Comparison of ENCODE assay signal across 16 cellular contexts in genomic region chr2:152432765-152433164, GRCh38.
DNase-seq lines count a peak whose midpoint lies in the region; ATAC-seq, FAIRE-seq and TF ChIP-seq lines count a peak whose summit lies in the region.
"Had no signal": no experiment of that assay in that cellular context is flagged by ENCODE, and none has a peak within 500 bp of the region (broad histone marks: within the 10 kb centered on the region; RNA-seq: fewer than 3 reads in every experiment).

No MANE protein-coding gene starts in this region.

- peaks cover 0 to 44% (median 24%) of the 10 kb centered on the region in 9 donors for H3K4me1 ChIP-seq in heart right ventricle
- peaks cover 61% of the 10 kb centered on the region for H3K4me1 ChIP-seq in vagina
- peaks cover 2 to 5% of the 10 kb centered on the region in 2 donors for H3K4me1 ChIP-seq in small intestine (ENCODE audit: control insufficient read depth in 2 of 2, insufficient read depth in 1 of 2, low read depth in 1 of 2, low read length in 1 of 2)

- H3K27me3 ChIP-seq in heart right ventricle: no peaks in the 10 kb centered on the region
- H3K27me3 ChIP-seq in vagina: no peaks in the 10 kb centered on the region
- no peaks in the 10 kb centered on the region for H3K27me3 ChIP-seq in small intestine (ENCODE audit: control insufficient read depth in 2 of 2, insufficient read depth in 2 of 2, low read length in 2 of 2)
- H3K27me3 ChIP-seq: testis had no signal

- ATAC-seq in heart right ventricle: peak in 2 of 8 donors; percentile 2 to 5
- ATAC-seq in Right ventricle myocardium inferior: no peak
- ATAC-seq: GM23338 had no signal

- peak overlapping the region; percentile 46 for H3K27ac Mint-ChIP-seq in dendritic cell treated with granulocyte-macrophage colony-stimulating factor and Interleukin-4, amounts not matched to agents 40 ng/mL and 50 ng/mL, for 4 days
- peak overlapping the region; percentile 96 for H3K27ac Mint-ChIP-seq in nephron progenitor cell
- H3K27ac Mint-ChIP-seq: activated naive CD4-positive, alpha-beta T cell treated with anti-CD3 and anti-CD28 coated beads for 36 hours; CD4-positive, alpha-beta T cell had no signal

- no peak for TF ChIP-seq CTCF in heart right ventricle (IDR thresholded peaks at IDR 0.05)
- TF ChIP-seq CTCF in nephron progenitor cell (IDR thresholded peaks at IDR 0.05): no peak
- TF ChIP-seq CTCF in vagina (IDR thresholded peaks at IDR 0.05): no peak

- no peaks in the 10 kb centered on the region for H3K36me3 ChIP-seq in heart right ventricle
- no peaks in the 10 kb centered on the region for H3K36me3 ChIP-seq in vagina
- no peaks in the 10 kb centered on the region for H3K36me3 ChIP-seq in small intestine (ENCODE audit: control insufficient read depth in 2 of 2, insufficient read depth in 2 of 2, low read length in 2 of 2)

- DNase-seq in heart right ventricle: no peak
- no peak for DNase-seq in Right ventricle myocardium inferior (ENCODE audit: missing footprints)
- DNase-seq in nephron progenitor cell: no peak
- no peak for DNase-seq in vagina (ENCODE audit: extremely low spot score in 2 of 2)
- no peak for DNase-seq in stimulated activated naive CD4-positive, alpha-beta T cell treated with Interleukin-2 at 50 U/mL for 16 hours (lab: John Stamatoyannopoulos, UW)
- no peak for DNase-seq in stimulated activated CD4-positive, alpha-beta T cell treated with anti-CD3 and anti-CD28 coated beads, Interleukin-12 subunit alpha, Interleukin-12 subunit beta, amount 100 ng/mL, for 4 hours
- DNase-seq in small intestine: no peak
- DNase-seq: activated naive CD4-positive, alpha-beta T cell treated with anti-CD3 and anti-CD28 coated beads for 36 hours; CD4-positive, alpha-beta T cell; NK-92 treated with Interleukin-12 subunit alpha and Interleukin-12 subunit beta, amount 100 ng/mL, for 24 hours; occipital lobe; stimulated activated CD4-positive, alpha-beta T cell treated with anti-CD3 and anti-CD28 coated beads, Interleukin-4, amount 100 ng/mL, for 24 hours; testis had no signal

- H3K9me3 Mint-ChIP-seq in dendritic cell treated with granulocyte-macrophage colony-stimulating factor and Interleukin-4, amounts not matched to agents 40 ng/mL and 50 ng/mL, for 4 days: no peaks in the 10 kb centered on the region
- H3K9me3 Mint-ChIP-seq in nephron progenitor cell: no peaks in the 10 kb centered on the region
- H3K9me3 Mint-ChIP-seq: activated naive CD4-positive, alpha-beta T cell treated with anti-CD3 and anti-CD28 coated beads for 36 hours; CD4-positive, alpha-beta T cell; GM23338 had no signal

- H3K9me3 ChIP-seq in heart right ventricle: no peaks in the 10 kb centered on the region
- no peaks in the 10 kb centered on the region for H3K9me3 ChIP-seq in vagina
- H3K9me3 ChIP-seq in small intestine (ENCODE audit: control insufficient read depth, low read depth): no peaks in the 10 kb centered on the region
- H3K9me3 ChIP-seq: testis had no signal

- H3K27me3 Mint-ChIP-seq in dendritic cell treated with granulocyte-macrophage colony-stimulating factor and Interleukin-4, amounts not matched to agents 40 ng/mL and 50 ng/mL, for 4 days: no peaks in the 10 kb centered on the region
- no peaks in the 10 kb centered on the region for H3K27me3 Mint-ChIP-seq in nephron progenitor cell (ENCODE audit: low read depth, poor library complexity)

- H3K4me3 Mint-ChIP-seq in dendritic cell treated with granulocyte-macrophage colony-stimulating factor and Interleukin-4, amounts not matched to agents 40 ng/mL and 50 ng/mL, for 4 days: no peak overlapping the region
- H3K4me3 Mint-ChIP-seq in nephron progenitor cell: no peak overlapping the region
- H3K4me3 Mint-ChIP-seq: activated naive CD4-positive, alpha-beta T cell treated with anti-CD3 and anti-CD28 coated beads for 36 hours; CD4-positive, alpha-beta T cell; GM23338 had no signal

- H3K4me3 ChIP-seq in heart right ventricle (no peak overlapping the region), vagina (no peak overlapping the region), small intestine (ENCODE audit: low read depth in 1 of 2, low read length in 2 of 2) (no peak overlapping the region)
- H3K4me3 ChIP-seq: coronary artery, GM23338, testis had no signal

- no peak for TF ChIP-seq POLR2A in vagina (IDR thresholded peaks at IDR 0.05)

- WGBS in heart right ventricle, 2 donors: 88 to 89% methylated on average over 4 of the region's 4 CpGs
- 74 to 82% (median 79%) methylated on average over 4 of the region's 4 CpGs for WGBS in small intestine, 3 donors

- no peaks in the 10 kb centered on the region for H3K36me3 Mint-ChIP-seq in dendritic cell treated with granulocyte-macrophage colony-stimulating factor and Interleukin-4, amounts not matched to agents 40 ng/mL and 50 ng/mL, for 4 days (ENCODE audit: low read depth)
- H3K36me3 Mint-ChIP-seq in nephron progenitor cell (ENCODE audit: low read depth): no peaks in the 10 kb centered on the region

- intact Hi-C loops in heart right ventricle (cut with DNase I) (no loop called here), Right ventricle myocardium inferior (cut with DNase I) (no loop called here), vagina (cut with DNase I) (no loop called here)
- intact Hi-C loops in dendritic cell treated with granulocyte-macrophage colony-stimulating factor and Interleukin-4, amounts not matched to agents 40 ng/mL and 50 ng/mL, for 4 days (cut with micrococcal nuclease): no loop called here

- no peak for FAIRE-seq in small intestine (lab: Jason Lieb, UNC)

- peak overlapping the region in 8 of 10 donors; percentile 19 to 71 (median 48) for H3K27ac ChIP-seq in heart right ventricle
- H3K27ac ChIP-seq in vagina: peak overlapping the region; percentile 26
- H3K27ac ChIP-seq in small intestine (ENCODE audit: low read depth in 1 of 2, low read length in 1 of 2): peak overlapping the region in 1 of 2 donors; percentile 28

- peaks cover 28% of the 10 kb centered on the region for H3K4me1 Mint-ChIP-seq in dendritic cell treated with granulocyte-macrophage colony-stimulating factor and Interleukin-4, amounts not matched to agents 40 ng/mL and 50 ng/mL, for 4 days (ENCODE audit: low read depth)
- peaks cover 56% of the 10 kb centered on the region for H3K4me1 Mint-ChIP-seq in nephron progenitor cell
